5 cellular contexts compared by ENCODE assay signal in the genomic region with DNA sequence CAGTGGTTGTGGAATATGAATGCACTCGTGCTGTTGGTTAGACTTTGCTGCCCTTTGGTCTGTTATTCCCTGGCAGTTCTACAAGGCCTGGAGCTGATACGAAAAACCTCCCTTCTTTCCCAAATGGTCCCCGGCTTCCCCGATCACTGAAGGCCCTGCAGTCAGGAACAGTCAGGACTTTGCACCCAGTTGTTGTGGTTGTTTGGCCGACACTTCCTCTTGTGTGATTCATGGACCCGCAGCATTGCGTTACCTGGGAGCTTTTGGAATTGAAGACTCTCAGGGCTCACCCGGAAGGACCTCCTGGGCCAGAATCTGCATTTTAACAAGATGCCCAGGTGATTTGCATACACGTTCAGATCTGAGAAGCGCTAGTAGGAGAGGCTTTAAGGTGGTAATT.
DNase-seq lines count a peak whose midpoint lies in the region; ATAC-seq, FAIRE-seq and TF ChIP-seq lines count a peak whose summit lies in the region.
"Not testable (repeated sequence)": the region's sequence is repeated elsewhere in the genome, so short reads cannot be mapped to it uniquely, and the experiment has no call there.

No MANE protein-coding gene starts in this region.

- H3K9me3 Mint-ChIP-seq in H9 = peaks cover 15 to 18% of the 10 kb centered on the region in 2 experiments
- peaks cover 33% of the 10 kb centered on the region for H3K9me3 Mint-ChIP-seq in WTC11

- not testable (repeated sequence) for H3K27ac ChIP-seq in H9 (ENCODE audit: insufficient read length, low read depth, low read length); H1 (ENCODE audit: low read depth, low read length)

- not testable (repeated sequence) for H4K5ac ChIP-seq in H9 (ENCODE audit: insufficient read length, low read depth, low read length); H1 (ENCODE audit: insufficient read length, low read depth, low read length)

- not testable (repeated sequence) for H3K4me2 ChIP-seq in H9 (ENCODE audit: insufficient read depth, insufficient read length, low read length); H1 (ENCODE audit: insufficient read depth in 1 of 2, low read depth in 2 of 2, low read length in 2 of 2)

- TF ChIP-seq POLR2A in H1 (IDR thresholded peaks at IDR 0.05; ENCODE audit: control extremely low read depth in 1 of 2, low read depth in 2 of 2, low read length in 2 of 2) = not testable (repeated sequence)

- not testable (repeated sequence) for H3K79me1 ChIP-seq in H9 (ENCODE audit: insufficient read depth, low read depth, low read length, poor library complexity, severe bottlenecking); H1 (ENCODE audit: low read depth, low read length)

- H3K27me3 Mint-ChIP-seq in H9 (ENCODE audit: low read depth); WTC11 (ENCODE audit: low read depth): not testable (repeated sequence)

- not testable (repeated sequence) for H2BK120ac ChIP-seq in H9 (ENCODE audit: low read depth, low read length, poor library complexity, severe bottlenecking); H1 (replicated peaks; ENCODE audit: low read depth, low read length)

- WGBS in H9 (ENCODE audit: extremely low coverage, insufficient read length, low lambda C conversion rate) = no CpG with 5 or more reads among the region's 10 CpGs
- 28% methylated on average over 10 of the region's 10 CpGs; no CpG with 5 or more reads in 1 of the 2 experiments for WGBS in H1 (ENCODE audit: extremely low coverage in 1 of 2, insufficient coverage in 1 of 2, insufficient read length in 1 of 2, insufficient replicate concordance in 2 of 2, low coverage in 1 of 2, low lambda C conversion rate in 2 of 2, missing lambda C conversion rate in 1 of 2), 2 experiments

- H3K9ac ChIP-seq in H9 (ENCODE audit: extremely low read depth, insufficient read length, low read length); H1 (replicated peaks in 1 of 4; ENCODE audit: extremely low read depth in 1 of 4, low read depth in 3 of 4, low read length in 3 of 4): not testable (repeated sequence)

- H3K23me2 ChIP-seq in H9 (ENCODE audit: insufficient read length, low read depth, low read length, poor library complexity, severe bottlenecking); H1 (ENCODE audit: low read depth, low read length): not testable (repeated sequence)

- not testable (repeated sequence) for H3K79me2 ChIP-seq in H9 (ENCODE audit: insufficient read depth, low read length); H1 (ENCODE audit: control insufficient read depth in 1 of 2, insufficient read depth in 2 of 2, low read length in 2 of 2)

- not testable (repeated sequence) for H2AK5ac ChIP-seq in H9 (ENCODE audit: insufficient read length, low read length); H1 (ENCODE audit: low read depth, low read length)

- H3K4me1 ChIP-seq in H9 (ENCODE audit: insufficient read depth, low read length); H1 (replicated peaks in 1 of 4; ENCODE audit: control insufficient read depth in 3 of 4, insufficient read depth in 4 of 4, low read length in 3 of 4): not testable (repeated sequence)

- not testable (repeated sequence) for H3K27me3 ChIP-seq in H9 (ENCODE audit: insufficient read depth, low read length); H1 (replicated peaks in 1 of 4; ENCODE audit: control insufficient read depth in 3 of 4, extremely low read depth in 1 of 4, insufficient read depth in 3 of 4, low read length in 3 of 4)

- not testable (repeated sequence) for H3K18ac ChIP-seq in H9 (ENCODE audit: insufficient read length, low read depth, low read length)
- peak overlapping the region; percentile 32; the same call in 1 of the 2 replicates for H3K18ac ChIP-seq in H1 (ENCODE audit: extremely low read depth, low read length)

- not testable (repeated sequence) for H3T11ph ChIP-seq in H9 (ENCODE audit: low read length)

- H2BK12ac ChIP-seq in H9 (ENCODE audit: insufficient read length, low read depth, low read length); H1 (ENCODE audit: low read depth, low read length): not testable (repeated sequence)

- not testable (repeated sequence) for TF ChIP-seq CTCF in H9 (conservative IDR thresholded peaks at IDR 0.05); WTC11 (IDR thresholded peaks at IDR 0.05); H1 (IDR thresholded peaks at IDR 0.05; ENCODE audit: control extremely low read depth in 1 of 3, insufficient read depth in 1 of 3, low read depth in 1 of 3, low read length in 3 of 3)

- H3K56ac ChIP-seq in H9 (ENCODE audit: insufficient read length, low read depth, low read length); H1 (replicated peaks; ENCODE audit: insufficient read length, low read depth, low read length): not testable (repeated sequence)

- not testable (repeated sequence) for FAIRE-seq in H1 (lab: Jason Lieb, UNC)

- H2BK5ac ChIP-seq in H9 (ENCODE audit: insufficient read length, low read length); H1 (ENCODE audit: low read depth, low read length): not testable (repeated sequence)

- POLR2A ChIA-PET in WTC11 (lab: Charles Lee) = not testable (repeated sequence)
- POLR2A ChIA-PET in H1 (lab: Charles Lee; ENCODE audit: partially characterized antibody) = interaction anchor here (0.7 kb wide), 1 partner anchor 978 kb away, joined by 3 read pairs; no protein-coding TSS in a partner anchor

- not testable (repeated sequence) for TF ChIP-seq EP300 in H1 (IDR thresholded peaks at IDR 0.05; ENCODE audit: borderline replicate concordance in 1 of 2, low read depth in 2 of 2, low read length in 2 of 2)

- peaks cover 12 to 24% (median 15%) of the 10 kb centered on the region in 3 experiments for H3K36me3 Mint-ChIP-seq in H9 (ENCODE audit: insufficient read depth in 1 of 3, low read depth in 3 of 3)
- peaks cover 38% of the 10 kb centered on the region for H3K36me3 Mint-ChIP-seq in WTC11

- H3K4ac ChIP-seq in H9 (ENCODE audit: low read depth, low read length); H1 (replicated peaks; ENCODE audit: insufficient read length, low read depth, low read length): not testable (repeated sequence)

- not testable (repeated sequence) for TF ChIP-seq RAD21 in H1 (IDR thresholded peaks at IDR 0.05 in 1 of 2, conservative IDR thresholded peaks at IDR 0.05 in 1 of 2; ENCODE audit: low read depth in 2 of 2, low read length in 2 of 2)

- not testable (repeated sequence) for H2BK20ac ChIP-seq in H9 (ENCODE audit: low read depth, low read length, poor library complexity, severe bottlenecking); H1 (ENCODE audit: low read length)

- H3K4me1 Mint-ChIP-seq in H9 (peaks cover 16 to 17% of the 10 kb centered on the region in 2 experiments), WTC11 (peaks cover 31% of the 10 kb centered on the region)

- H3K9me3 ChIP-seq in H9 (ENCODE audit: control insufficient read depth, low read depth, low read length); H1 (ENCODE audit: insufficient read depth in 2 of 2, low read depth in 1 of 2, low read length in 1 of 2): not testable (repeated sequence)

- not testable (repeated sequence) for H3K14ac ChIP-seq in H9 (ENCODE audit: insufficient read depth, low read length); H1 (ENCODE audit: insufficient read length)

- H3K27ac Mint-ChIP-seq in H9 (peak overlapping the region; percentile 81 to 94 (median 93)), WTC11 (peak overlapping the region; percentile 99)

- peak overlapping the region in 1 of 2 experiments; percentile 41; a peak in 1 of 5 replicates for H3K4me3 Mint-ChIP-seq in H9
- not testable (repeated sequence) for H3K4me3 Mint-ChIP-seq in WTC11

- CTCF ChIA-PET in WTC11 (lab: Charles Lee) = interaction anchor here (0.9 kb wide), 1 partner anchor 9 kb away, joined by 4 read pairs; no protein-coding TSS in a partner anchor
- CTCF ChIA-PET in H1 (lab: Charles Lee; ENCODE audit: partially characterized antibody) = not testable (repeated sequence)

- not testable (repeated sequence) for H3K36me3 ChIP-seq in H1 (ENCODE audit: control insufficient read depth in 2 of 4, insufficient read depth in 4 of 4, low read length in 3 of 4)

- H2AFZ ChIP-seq in H9 (ENCODE audit: low read length); H1 (ENCODE audit: low read length): not testable (repeated sequence)

- peak; percentile 38 for DNase-seq in H9
- DNase-seq in WTC11 (ENCODE audit: low spot score) = peak; percentile 22
- not testable (repeated sequence) for DNase-seq in H1 (ENCODE audit: low read depth in 1 of 2, low spot score in 2 of 2)
- peak; percentile 25 for DNase-seq in iPS DF 19.7 (ENCODE audit: low read depth, low spot score)
- DNase-seq in mucosa of gallbladder (ENCODE audit: low spot score) = peak; percentile 16

- H2BK15ac ChIP-seq in H9 (ENCODE audit: low read depth, low read length); H1 (ENCODE audit: low read length): not testable (repeated sequence)

- H4K20me1 ChIP-seq in H9 (ENCODE audit: control insufficient read depth, insufficient read depth, insufficient read length); H1 (replicated peaks in 1 of 2; ENCODE audit: control insufficient read depth in 1 of 2, insufficient read depth in 2 of 2, low read length in 2 of 2): not testable (repeated sequence)

- not testable (repeated sequence) for H3K4me3 ChIP-seq in H1 (ENCODE audit: extremely low read depth in 1 of 4, insufficient read depth in 2 of 4, low read depth in 3 of 4, low read length in 4 of 4)

- ATAC-seq in WTC11 = not testable (repeated sequence)

- H3K23ac ChIP-seq in H9 (ENCODE audit: insufficient read length, low read depth, low read length); H1 (ENCODE audit: insufficient read length): not testable (repeated sequence)

- not testable (repeated sequence) for H4K8ac ChIP-seq in H9 (replicated peaks; ENCODE audit: insufficient read length, low read depth, low read length); H1 (ENCODE audit: extremely low read depth, insufficient read depth, low read length)

- not testable (repeated sequence) for H4K91ac ChIP-seq in H9 (ENCODE audit: insufficient read length, low read depth, low read length); H1 (replicated peaks; ENCODE audit: insufficient read length, low read length)
